In the genomic region with DNA sequence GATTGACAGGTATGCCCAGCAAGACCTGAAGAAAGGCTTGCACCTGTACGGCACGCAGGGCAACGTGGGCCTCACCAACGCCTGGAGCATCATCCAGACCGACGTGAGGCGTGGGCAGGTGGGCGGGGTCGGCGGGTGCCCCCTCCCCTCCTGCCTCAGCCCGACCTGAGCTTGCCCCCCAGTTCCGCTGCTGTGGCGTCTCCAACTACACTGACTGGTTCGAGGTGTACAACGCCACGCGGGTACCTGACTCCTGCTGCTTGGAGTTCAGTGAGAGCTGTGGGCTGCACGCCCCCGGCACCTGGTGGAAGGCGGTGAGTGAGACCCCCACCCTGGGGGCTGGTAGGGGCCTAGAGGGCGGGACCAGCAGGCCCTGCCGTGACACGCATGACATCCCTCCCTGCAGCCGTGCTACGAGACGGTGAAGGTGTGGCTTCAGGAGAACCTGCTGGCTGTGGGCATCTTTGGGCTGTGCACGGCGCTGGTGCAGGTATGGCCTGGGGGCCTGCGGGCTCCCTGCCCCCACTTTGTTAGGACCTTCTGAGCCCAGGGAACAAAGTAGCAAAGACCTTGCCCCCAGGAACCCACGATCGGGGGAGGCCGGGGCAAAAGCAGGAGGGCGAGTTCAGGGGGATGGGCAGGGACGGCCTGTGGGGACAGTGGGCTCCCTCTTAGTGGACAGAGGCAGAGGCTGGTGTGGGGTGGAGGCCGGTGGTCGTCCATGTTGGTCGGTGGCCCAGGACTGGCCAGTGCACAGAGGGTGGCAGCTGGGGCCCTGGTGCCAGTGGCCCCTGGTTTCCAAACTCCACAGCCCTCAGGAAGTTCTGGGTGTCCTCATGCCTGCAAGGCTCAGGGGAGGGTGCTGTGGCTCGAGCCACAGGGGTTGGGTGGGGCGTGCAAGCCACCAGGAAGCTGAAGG, we compare ENCODE assay signal across 1 cellular context.
TF ChIP-seq lines count a peak whose summit lies in the region.

No MANE protein-coding gene starts in this region.

TF ChIP-seq in GM23338, 12 proteins besides CTCF, POLR2A, EP300 and RAD21:
- TF ChIP-seq JUNB (IDR thresholded peaks at IDR 0.05; ENCODE audit: unreplicated experiment) (no peak), EZH2 (IDR thresholded peaks at IDR 0.05; ENCODE audit: low read depth, unreplicated experiment) (no peak), POLR2AphosphoS5 (IDR thresholded peaks at IDR 0.05; ENCODE audit: low read depth) (peak; percentile 25; the same call in 1 of the 2 replicates), ZNF331 (CRISPR knock-in tag; IDR thresholded peaks at IDR 0.05; ENCODE audit: low read depth) (no peak)
- TF ChIP-seq, protein P1, sequence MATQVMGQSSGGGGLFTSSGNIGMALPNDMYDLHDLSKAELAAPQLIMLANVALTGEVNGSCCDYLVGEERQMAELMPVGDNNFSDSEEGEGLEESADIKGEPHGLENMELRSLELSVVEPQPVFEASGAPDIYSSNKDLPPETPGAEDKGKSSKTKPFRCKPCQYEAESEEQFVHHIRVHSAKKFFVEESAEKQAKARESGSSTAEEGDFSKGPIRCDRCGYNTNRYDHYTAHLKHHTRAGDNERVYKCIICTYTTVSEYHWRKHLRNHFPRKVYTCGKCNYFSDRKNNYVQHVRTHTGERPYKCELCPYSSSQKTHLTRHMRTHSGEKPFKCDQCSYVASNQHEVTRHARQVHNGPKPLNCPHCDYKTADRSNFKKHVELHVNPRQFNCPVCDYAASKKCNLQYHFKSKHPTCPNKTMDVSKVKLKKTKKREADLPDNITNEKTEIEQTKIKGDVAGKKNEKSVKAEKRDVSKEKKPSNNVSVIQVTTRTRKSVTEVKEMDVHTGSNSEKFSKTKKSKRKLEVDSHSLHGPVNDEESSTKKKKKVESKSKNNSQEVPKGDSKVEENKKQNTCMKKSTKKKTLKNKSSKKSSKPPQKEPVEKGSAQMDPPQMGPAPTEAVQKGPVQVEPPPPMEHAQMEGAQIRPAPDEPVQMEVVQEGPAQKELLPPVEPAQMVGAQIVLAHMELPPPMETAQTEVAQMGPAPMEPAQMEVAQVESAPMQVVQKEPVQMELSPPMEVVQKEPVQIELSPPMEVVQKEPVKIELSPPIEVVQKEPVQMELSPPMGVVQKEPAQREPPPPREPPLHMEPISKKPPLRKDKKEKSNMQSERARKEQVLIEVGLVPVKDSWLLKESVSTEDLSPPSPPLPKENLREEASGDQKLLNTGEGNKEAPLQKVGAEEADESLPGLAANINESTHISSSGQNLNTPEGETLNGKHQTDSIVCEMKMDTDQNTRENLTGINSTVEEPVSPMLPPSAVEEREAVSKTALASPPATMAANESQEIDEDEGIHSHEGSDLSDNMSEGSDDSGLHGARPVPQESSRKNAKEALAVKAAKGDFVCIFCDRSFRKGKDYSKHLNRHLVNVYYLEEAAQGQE (IDR thresholded peaks at IDR 0.05; ENCODE audit: unreplicated experiment): no peak
